Comparison of ENCODE assay signal across 34 cellular contexts in genomic region chr6:151225919-151226318, GRCh38.
"Had no signal": no experiment of that assay in that cellular context is flagged by ENCODE, and none has a peak within 500 bp of the region (broad histone marks: within the 10 kb centered on the region; RNA-seq: fewer than 3 reads in every experiment).

No MANE protein-coding gene starts in this region.

- H3K4me1 ChIP-seq: adrenal gland, ascending aorta, body of pancreas, breast epithelium had no signal

- ATAC-seq: activated naive CD4-positive, alpha-beta T cell treated with anti-CD3 and anti-CD28 coated beads, Interleukin-2, amount 50 U/mL, for 72 hours; activated naive CD8-positive, alpha-beta T cell treated with anti-CD3 and anti-CD28 coated beads, Interleukin-2, amount 50 U/mL, for 24 hours; activated T-cell treated with anti-CD3 and anti-CD28 coated beads, Interleukin-2, amount 50 U/mL, for 4 hours; activated T-cell treated with anti-CD3 and anti-CD28 coated beads, Interleukin-2, amount 50 U/mL, for 72 hours; activated T-helper 17 cell treated with anti-CD3 and anti-CD28 coated beads, Interleukin-2, amount 50 U/mL, for 72 hours; body of pancreas had no signal

- H3K27me3 ChIP-seq: adrenal gland, ascending aorta, body of pancreas, brain microvascular endothelial cell, breast epithelium, cardiac muscle cell had no signal

- H3K4me3 ChIP-seq: adrenal gland, ascending aorta, body of pancreas, breast epithelium, cardiac muscle cell had no signal

- H3K36me3 ChIP-seq: adrenal gland, ascending aorta, brain microvascular endothelial cell, breast epithelium, cardiac muscle cell had no signal

- DNase-seq: activated effector memory CD4-positive, alpha-beta T cell treated with anti-CD3 and anti-CD28 coated beads, Interleukin-2, amount 50 U/mL, for 16 hours; activated effector memory CD4-positive, alpha-beta T cell treated with Interleukin-2 at 50 U/mL for 16 hours; activated gamma-delta T cell; activated gamma-delta T cell treated with Interleukin-2 at 50 U/mL for 16 hours; activated naive CD4-positive, alpha-beta T cell; activated naive CD4-positive, alpha-beta T cell treated with anti-CD3 and anti-CD28 coated beads for 36 hours; activated naive CD4-positive, alpha-beta T cell treated with anti-CD3 and anti-CD28 coated beads, Interleukin-2, amount 10 ng/mL, durations not matched to agents 7 days and 5 days; activated naive CD4-positive, alpha-beta T cell treated with anti-CD3 and anti-CD28 coated beads, Interleukin-2, amount 50 U/mL, for 16 hours; activated naive CD4-positive, alpha-beta T cell treated with Interleukin-2 at 50 U/mL for 16 hours; activated naive CD8-positive, alpha-beta T cell treated with anti-CD3 and anti-CD28 coated beads for 36 hours; activated naive CD8-positive, alpha-beta T cell treated with anti-CD3 and anti-CD28 coated beads, Interleukin-2, amount 10 ng/mL, durations not matched to agents 7 days and 5 days; activated naive CD8-positive, alpha-beta T cell treated with anti-CD3 and anti-CD28 coated beads, Interleukin-2, amount 50 U/mL, for 24 hours; activated T-cell treated with anti-CD3 and anti-CD28 coated beads, Interleukin-2, amount 50 U/mL, for 1 hour; activated T-cell treated with anti-CD3 and anti-CD28 coated beads, Interleukin-2, amount 50 U/mL, for 24 hours; activated T-cell treated with anti-CD3 and anti-CD28 coated beads, Interleukin-2, amount 50 U/mL, for 4 hours; activated T-cell treated with anti-CD3 and anti-CD28 coated beads, Interleukin-2, amount 50 U/mL, for 48 hours; activated T-cell treated with anti-CD3 and anti-CD28 coated beads, Interleukin-2, amount 50 U/mL, for 72 hours; adrenal gland; amniotic stem cell; amygdala; anterior cingulate cortex; aorta; body of pancreas; brain microvascular endothelial cell; caudate nucleus; central memory CD4-positive, alpha-beta T cell; cerebellar nuclear complex had no signal

- H3K9me3 ChIP-seq: adrenal gland, ascending aorta, body of pancreas, breast epithelium had no signal

- FAIRE-seq: astrocyte, bronchial epithelial cell had no signal

- H3K27ac ChIP-seq: adrenal gland, ascending aorta, body of pancreas, brain microvascular endothelial cell, breast epithelium, cardiac muscle cell had no signal
